Comparison of ENCODE assay signal across 8 cellular contexts in the genomic region with DNA sequence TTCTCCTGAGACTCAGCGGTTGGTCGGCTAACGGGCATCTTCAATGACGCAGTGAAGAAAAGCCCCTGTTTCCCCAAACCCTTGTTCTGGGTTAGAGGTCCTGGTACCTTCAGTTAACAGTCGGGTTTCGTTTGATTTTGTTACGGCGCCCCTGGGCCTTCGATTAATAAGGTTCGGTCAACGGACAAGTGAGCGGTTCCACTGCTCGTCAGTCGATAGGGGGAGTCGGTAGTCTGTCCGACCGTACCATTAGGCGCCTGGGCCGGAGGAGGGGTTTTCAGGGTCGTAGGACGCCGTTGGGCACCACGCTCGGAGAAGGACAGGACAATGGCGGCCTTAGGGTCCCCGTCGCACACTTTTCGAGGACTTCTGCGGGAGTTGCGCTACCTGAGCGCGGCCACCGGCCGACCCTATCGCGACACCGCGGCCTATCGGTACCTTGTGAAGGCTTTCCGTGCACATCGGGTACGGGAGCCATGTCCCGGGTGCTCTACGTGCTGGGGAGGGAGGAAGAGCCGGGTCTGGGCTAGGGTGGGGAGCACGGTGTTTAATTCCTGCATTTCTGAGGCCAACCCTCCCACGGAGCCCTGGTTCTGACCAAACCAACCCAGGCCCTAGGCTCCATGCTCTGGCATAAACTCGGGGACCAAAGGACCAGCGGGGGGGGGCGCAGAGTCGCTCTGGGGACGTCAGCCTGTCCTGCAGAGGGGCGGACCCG. TPM values are rescaled to one million over a fixed set of nuclear protein-coding genes. Genes with fewer than 3 reads are reported as not detected.
DNase-seq lines count a peak whose midpoint lies in the region; TF ChIP-seq lines count a peak whose summit lies in the region.

Gene FMC1, plus strand, starts transcription at position 280 of the 718 bp plus-strand sequence. Its CDS starts 48 bp downstream, at position 328.

- WGBS in testis, 2 donors = 0% methylated on average over 47 to 54 of the region's 54 CpGs

- TF ChIP-seq POLR2A in testis (IDR thresholded peaks at IDR 0.05) = peak; percentile 26

- no peaks in the 10 kb centered on the region for H4K20me1 ChIP-seq in osteoblast (ENCODE audit: insufficient read depth, low read length)

- intact Hi-C loops in testis (cut with DNase I; ENCODE audit: low total_unique reads) = no loop called here

- peak within 1 kb of the TSS; percentile 99 for H2AFZ ChIP-seq in osteoblast (ENCODE audit: low read length)

- H3K9me3 ChIP-seq in osteoblast (ENCODE audit: low read depth, low read length) (no peaks in the 10 kb centered on the region), testis (no peaks in the 10 kb centered on the region)

- POLR2A ChIA-PET in GM10248 (lab: Yijun Ruan, JAX) = interaction anchor here (0.6 kb wide), 1 partner anchor 106 kb away, joined by 3 read pairs; no protein-coding TSS in a partner anchor

- H3K27ac Mint-ChIP-seq in activated naive CD4-positive, alpha-beta T cell treated with anti-CD3 and anti-CD28 coated beads, Interleukin-2, amount 50 U/mL, for 24 hours = peak within 1 kb of the TSS; percentile 100

- H3K4me3 ChIP-seq in HFF-Myc (replicated peaks; ENCODE audit: low read depth, low read length) (peak within 1 kb of the TSS; percentile 92), osteoblast (ENCODE audit: insufficient read depth, low read length) (peak within 1 kb of the TSS; percentile 96), testis (peak within 1 kb of the TSS; percentile 78 to 94)

- no peaks in the 10 kb centered on the region for H3K27me3 ChIP-seq in osteoblast (ENCODE audit: insufficient read depth, low read length)
- H3K27me3 ChIP-seq in testis = no peaks in the 10 kb centered on the region

- H3K36me3 ChIP-seq in osteoblast (ENCODE audit: insufficient read depth, low read length) = no peaks in the 10 kb centered on the region
- no peaks in the 10 kb centered on the region for H3K36me3 ChIP-seq in testis (ENCODE audit: low read depth, missing control alignments)

- H3K4me1 ChIP-seq in osteoblast (ENCODE audit: insufficient read depth, low read length) (peaks cover 8% of the 10 kb centered on the region), testis (peaks cover 4% of the 10 kb centered on the region)

- H3K27ac ChIP-seq in osteoblast (ENCODE audit: low read depth, low read length) = peak within 1 kb of the TSS; percentile 97
- H3K27ac ChIP-seq in testis = peak within 1 kb of the TSS; percentile 99

- peak within 1 kb of the TSS; percentile 99 for H3K4me2 ChIP-seq in osteoblast (ENCODE audit: insufficient read depth, low read length)

- peaks cover 6% of the 10 kb centered on the region for H3K36me3 Mint-ChIP-seq in activated naive CD4-positive, alpha-beta T cell treated with anti-CD3 and anti-CD28 coated beads, Interleukin-2, amount 50 U/mL, for 24 hours

- peaks cover 1% of the 10 kb centered on the region for H3K27me3 Mint-ChIP-seq in activated naive CD4-positive, alpha-beta T cell treated with anti-CD3 and anti-CD28 coated beads, Interleukin-2, amount 50 U/mL, for 24 hours

- CTCF ChIA-PET in GM10248 (lab: Yijun Ruan, JAX) = interaction anchor here (1.6 kb wide), 1 partner anchor 13 kb away, joined by 8 read pairs; no protein-coding TSS in a partner anchor

- DNase-seq in GM10248 (ENCODE audit: extremely low spot score) (peak; percentile 83), HFF-Myc (ENCODE audit: extremely low read depth, low read depth) (peak; percentile 81), MV-4-11 (lab: John Stamatoyannopoulos, UW) (peak; percentile 92), SK-N-DZ (ENCODE audit: low spot score) (peak; percentile 94), glomerular visceral epithelial cell (ENCODE audit: extremely low spot score) (peak; percentile 89), osteoblast (ENCODE audit: insufficient read length, low spot score, missing footprints) (peak; percentile 90), testis (peak; percentile 96)

- TF ChIP-seq CTCF in GM10248 (IDR thresholded peaks at IDR 0.05; ENCODE audit: control extremely low read depth, extremely low read depth, low read depth, missing control alignments) (peak; percentile 52), HFF-Myc (IDR thresholded peaks at IDR 0.05; ENCODE audit: low read depth, low read length, missing control alignments) (peak; percentile 19), osteoblast (IDR thresholded peaks at IDR 0.05; ENCODE audit: extremely low read depth, low read depth, low read length) (peak; percentile 30), testis (IDR thresholded peaks at IDR 0.05) (peak; percentile 14 to 60 (median 32))

- peaks cover 24% of the 10 kb centered on the region for H3K79me2 ChIP-seq in osteoblast (ENCODE audit: insufficient read depth, low read length)

- peaks cover 40% of the 10 kb centered on the region for H3K4me1 Mint-ChIP-seq in activated naive CD4-positive, alpha-beta T cell treated with anti-CD3 and anti-CD28 coated beads, Interleukin-2, amount 50 U/mL, for 24 hours

- peak within 1 kb of the TSS; percentile 98 for H3K4me3 Mint-ChIP-seq in activated naive CD4-positive, alpha-beta T cell treated with anti-CD3 and anti-CD28 coated beads, Interleukin-2, amount 50 U/mL, for 24 hours

- peaks cover 5% of the 10 kb centered on the region for H3K9me3 Mint-ChIP-seq in activated naive CD4-positive, alpha-beta T cell treated with anti-CD3 and anti-CD28 coated beads, Interleukin-2, amount 50 U/mL, for 24 hours

RNA-seq across cellular contexts. Expression of gene FMC1, which starts in this region (rescaled TPM):
- polyA plus RNA-seq in SK-N-DZ (2014; cell fraction: cytosol; rRNA removed) = 31.5 and 40.3 TPM in 2 replicates
- polyA plus RNA-seq in SK-N-DZ (2014; cell fraction: nucleus; rRNA removed) = 16.0 and 22.3 TPM in 2 replicates
- 9.0 and 15.3 TPM in 2 replicates for total RNA-seq in osteoblast
- 10 to 100 TPM; 46.1 to 60.0 TPM for total RNA-seq in testis
- polyA plus RNA-seq in testis (ENCODE audit: insufficient read depth, low read depth, low replicate concordance) = 234 TPM

Comparison
In these comparisons a context has a peak if more than half of its experiments do, and no peak if none do; other contexts are left out.
1. Peak in every context shown above with its lines: DNase-seq, H3K4me3 ChIP-seq and H3K27ac ChIP-seq.